ENCODE assay signal across 8 cellular contexts in genomic region chr16:67245674-67246080, GRCh38. TPM values are rescaled to one million over a fixed set of nuclear protein-coding genes. Genes with fewer than 3 reads are reported as not detected.
A peak's percentile ranks its signal among the peaks of the same experiment; 100 is the strongest.
DNase-seq lines count a peak whose midpoint lies in the region; ATAC-seq and TF ChIP-seq lines count a peak whose summit lies in the region.

No MANE protein-coding gene starts in this region.

- intact Hi-C loops in CD4-positive, alpha-beta T cell (cut with DNase I, micrococcal nuclease) = loop anchor here (5.0 to 10.0 kb wide), 3 partner anchors 138 to 839 kb away; partner anchors contain the start of genes NFATC3 (in 1 of the 2), PHAF1 (in 1 of the 2), RANBP10 (in 1 of the 2) and TSNAXIP1 (in 1 of the 2)

- H2AFZ ChIP-seq in OCI-LY3 (ENCODE audit: low read depth, low read length) = no peak overlapping the region

- H3K36me3 ChIP-seq in OCI-LY3 (replicated peaks; ENCODE audit: low read depth, low read length) (no peaks in the 10 kb centered on the region), neutrophil (no peaks in the 10 kb centered on the region)

- peak overlapping the region; percentile 97 for H3K27ac Mint-ChIP-seq in CD4-positive, alpha-beta T cell
- peak overlapping the region; percentile 42 for H3K27ac Mint-ChIP-seq in endothelial cell (ENCODE audit: unreplicated experiment)

- no peak for DNase-seq in CD4-positive, alpha-beta T cell
- DNase-seq in endothelial cell (ENCODE audit: low spot score) (no peak), COR-L47 (lab: John Stamatoyannopoulos, UW) (no peak), hippocampal formation (lab: John Stamatoyannopoulos, UW) (no peak), HEK293T (ENCODE audit: extremely low spot score) (no peak)

- CTCF ChIA-PET in CD4-positive, alpha-beta T cell (lab: Charles Lee) = interaction anchor here (1.3 to 5.3 kb wide), 2 partner anchors 18 to 236 kb away, joined by 3 to 31 read pairs; partner anchors contain the start of gene TMEM208
- CTCF ChIA-PET in HEK293T (lab: Yijun Ruan, JAX) = interaction anchor here (1.4 kb wide), 1 partner anchor 19 kb away, joined by 3 read pairs; the partner anchor contains the start of gene TMEM208

- H3K27me3 Mint-ChIP-seq in CD4-positive, alpha-beta T cell = peaks cover 4% of the 10 kb centered on the region
- H3K27me3 Mint-ChIP-seq in endothelial cell (ENCODE audit: unreplicated experiment) = peaks cover 16% of the 10 kb centered on the region

- no peaks in the 10 kb centered on the region for H3K9me3 Mint-ChIP-seq in CD4-positive, alpha-beta T cell
- H3K9me3 Mint-ChIP-seq in endothelial cell (ENCODE audit: unreplicated experiment) = no peaks in the 10 kb centered on the region

- H3K27me3 ChIP-seq in CD4-positive, alpha-beta T cell (ENCODE audit: control insufficient read depth, insufficient read depth, low read length) = peaks cover 6% of the 10 kb centered on the region
- H3K27me3 ChIP-seq in OCI-LY3 (ENCODE audit: low read depth, low read length) = no peaks in the 10 kb centered on the region
- peaks cover 32% of the 10 kb centered on the region for H3K27me3 ChIP-seq in neutrophil

- peaks cover 20% of the 10 kb centered on the region for H3K79me2 ChIP-seq in OCI-LY3 (ENCODE audit: low read length)

- peaks cover 42% of the 10 kb centered on the region for H3K4me1 Mint-ChIP-seq in CD4-positive, alpha-beta T cell (ENCODE audit: low read depth)
- H3K4me1 Mint-ChIP-seq in endothelial cell (ENCODE audit: unreplicated experiment) = peaks cover 60% of the 10 kb centered on the region

- H3K4me3 ChIP-seq in OCI-LY3 (ENCODE audit: low read length) (peak overlapping the region; percentile 95), neutrophil (ENCODE audit: low read depth in 1 of 2, low read length in 1 of 2) (peak overlapping the region; percentile 82 to 88)

- peak overlapping the region; percentile 73 for H3K4me2 ChIP-seq in OCI-LY3 (ENCODE audit: low read length)

- peak overlapping the region; percentile 86 for H3K4me3 Mint-ChIP-seq in CD4-positive, alpha-beta T cell
- peak overlapping the region; percentile 87 for H3K4me3 Mint-ChIP-seq in endothelial cell (ENCODE audit: unreplicated experiment)

- H3K36me3 Mint-ChIP-seq in CD4-positive, alpha-beta T cell (ENCODE audit: low read depth) = no peaks in the 10 kb centered on the region
- H3K36me3 Mint-ChIP-seq in endothelial cell (ENCODE audit: low read depth, unreplicated experiment) = peaks cover 4% of the 10 kb centered on the region

- H3K9me3 ChIP-seq in CD4-positive, alpha-beta T cell (ENCODE audit: control insufficient read depth, low read length) = no peaks in the 10 kb centered on the region
- H3K9me3 ChIP-seq in OCI-LY3 (ENCODE audit: insufficient read depth, low read length) = no peaks in the 10 kb centered on the region
- H3K9me3 ChIP-seq in neutrophil = no peaks in the 10 kb centered on the region

- 0 out of 2 replicates have a peak, but pooled peaks cover 2% of the 10 kb centered on the region for H4K20me1 ChIP-seq in OCI-LY3 (ENCODE audit: insufficient read depth, low read length)

- POLR2A ChIA-PET in CD4-positive, alpha-beta T cell (lab: Charles Lee) = interaction anchor here (1.0 to 6.2 kb wide), 3 partner anchors 18 to 87 kb away, joined by 3 to 81 read pairs (median 5); partner anchors contain the start of genes FBXL8, TMEM208 and TRADD
- POLR2A ChIA-PET in HEK293T (lab: Yijun Ruan, JAX) = interaction anchor here (0.9 to 5.3 kb wide), 8 partner anchors 8 to 414 kb away, joined by 4 to 41 read pairs (median 6); partner anchors contain the start of genes ACD, E2F4 and TMEM208

- no peak for TF ChIP-seq CTCF in CD4-positive, alpha-beta T cell (IDR thresholded peaks at IDR 0.05)
- TF ChIP-seq CTCF in OCI-LY3 (IDR thresholded peaks at IDR 0.05; ENCODE audit: low read depth, low read length) = no peak
- TF ChIP-seq CTCF in endothelial cell (IDR thresholded peaks at IDR 0.05; ENCODE audit: unreplicated experiment) = no peak
- TF ChIP-seq CTCF in neutrophil (IDR thresholded peaks at IDR 0.05) = no peak

- H3K9ac ChIP-seq in OCI-LY3 (ENCODE audit: low read length) = peak overlapping the region; percentile 73

- peaks cover 40% of the 10 kb centered on the region for H3K4me1 ChIP-seq in OCI-LY3 (ENCODE audit: low read length)
- H3K4me1 ChIP-seq in neutrophil (ENCODE audit: control insufficient read depth in 1 of 2, insufficient read depth in 1 of 2, low read depth in 1 of 2, low read length in 1 of 2) = peaks cover 53 to 63% of the 10 kb centered on the region in 2 experiments

- H3K27ac ChIP-seq in CD4-positive, alpha-beta T cell (ENCODE audit: low read depth, low read length) = peak overlapping the region; percentile 90
- H3K27ac ChIP-seq in OCI-LY3 (ENCODE audit: low read length) (peak overlapping the region; percentile 54), neutrophil (peak overlapping the region; percentile 99)

- ATAC-seq in CD4-positive, alpha-beta T cell (ENCODE audit: poor library complexity) = no peak
- ATAC-seq in HG02642 (IDR thresholded peaks at IDR 0.05; ENCODE audit: poor library complexity, unreplicated experiment) = no peak

TF ChIP-seq in HEK293T, 16 proteins besides CTCF, POLR2A, EP300 and RAD21:
- TF ChIP-seq NFRKB (IDR thresholded peaks at IDR 0.05) = no peak
- TF ChIP-seq TARDBP (IDR thresholded peaks at IDR 0.05) = no peak
- TF ChIP-seq SP1 (IDR thresholded peaks at IDR 0.05) = no peak
- no peak for TF ChIP-seq ELF4 (IDR thresholded peaks at IDR 0.05)

RNA-seq across cellular contexts. Expression of gene FHOD1, which starts 1.6 kb away (rescaled TPM):
- 10 to 100 TPM; 21.1 to 26.0 TPM for total RNA-seq in CD4-positive, alpha-beta T cell
- total RNA-seq in endothelial cell (ENCODE audit: unreplicated experiment) = 248 TPM

RNA-seq across cellular contexts. Expression of gene SLC9A5, which starts 3.1 kb away (rescaled TPM):
- total RNA-seq in CD4-positive, alpha-beta T cell = 1 to 10 TPM; 3.1 TPM
- total RNA-seq in endothelial cell (ENCODE audit: unreplicated experiment) = 17.2 TPM

RNA-seq across cellular contexts. Expression of gene TMEM208, which starts 18.7 kb away (rescaled TPM):
- 10 to 100 TPM; 35.8 to 37.6 TPM for total RNA-seq in CD4-positive, alpha-beta T cell
- 33.6 TPM for total RNA-seq in endothelial cell (ENCODE audit: unreplicated experiment)

RNA-seq across cellular contexts. Expression of gene PLEKHG4, which starts 33.7 kb away (rescaled TPM):
- 10 to 100 TPM; 13.1 to 14.0 TPM for total RNA-seq in CD4-positive, alpha-beta T cell
- 9.5 TPM for total RNA-seq in endothelial cell (ENCODE audit: unreplicated experiment)

RNA-seq across cellular contexts. Expression of gene ELMO3, which starts 46.7 kb away (rescaled TPM):
- 1 to 10 TPM; 1.9 to 2.3 TPM for total RNA-seq in CD4-positive, alpha-beta T cell
- total RNA-seq in endothelial cell (ENCODE audit: unreplicated experiment) = 25.3 TPM
